In genomic region chr1:182292193-182292741, GRCh38 we compare ENCODE assay signal across 2 cellular contexts.
TF ChIP-seq lines count a peak whose summit lies in the region.

No MANE protein-coding gene starts in this region.

TF ChIP-seq in K562, 482 proteins besides CTCF, POLR2A, EP300 and RAD21 (continued from another document and continues in another):
- TF ChIP-seq ZNF318 (IDR thresholded peaks at IDR 0.05; ENCODE audit: borderline replicate concordance in 1 of 2, low read depth in 1 of 2) (no peak), ZFP36 (IDR thresholded peaks at IDR 0.05; ENCODE audit: low read depth, low read length, partially characterized antibody) (no peak), MNT (conservative IDR thresholded peaks at IDR 0.05) (peak; percentile 51 to 60; a peak in 1 of 4 replicates), PKNOX1 (IDR thresholded peaks at IDR 0.05) (peak; percentile 71), ZNF707 (CRISPR knock-in tag; conservative IDR thresholded peaks at IDR 0.05) (no peak), SREBF1 (IDR thresholded peaks at IDR 0.05; ENCODE audit: borderline replicate concordance, low read depth, low read length) (no peak), CBFA2T3 (IDR thresholded peaks at IDR 0.05) (no peak), ZNF197 (CRISPR knock-in tag; IDR thresholded peaks at IDR 0.05; ENCODE audit: low read depth) (peak; percentile 76; the same call in 1 of the 2 replicates), DMBX1 (CRISPR knock-in tag; IDR thresholded peaks at IDR 0.05; ENCODE audit: borderline replicate concordance) (peak; percentile 63), NBN (IDR thresholded peaks at IDR 0.05; ENCODE audit: low read depth) (no peak), HES1 (IDR thresholded peaks at IDR 0.05; ENCODE audit: low read depth) (no peak), XRCC3 (IDR thresholded peaks at IDR 0.05) (no peak), SIX5 (IDR thresholded peaks at IDR 0.05; ENCODE audit: borderline replicate concordance in 1 of 2, insufficient read depth in 1 of 2, low read depth in 1 of 2, low read length in 2 of 2) (no peak), ZNF445 (CRISPR knock-in tag; IDR thresholded peaks at IDR 0.05; ENCODE audit: low read depth) (no peak), E2F3 (CRISPR knock-in tag; IDR thresholded peaks at IDR 0.05) (no peak), ZNF699 (CRISPR knock-in tag; IDR thresholded peaks at IDR 0.05; ENCODE audit: insufficient replicate concordance) (no peak)

TF ChIP-seq in HepG2, 621 proteins besides CTCF, POLR2A, EP300 and RAD21 (continued from another document and continues in another):
- TF ChIP-seq ZNF280D (CRISPR knock-in tag; IDR thresholded peaks at IDR 0.05) (0 out of 2 replicates have a peak, but pooled peaks have one; percentile 34), AFF4 (CRISPR knock-in tag; IDR thresholded peaks at IDR 0.05) (peak; percentile 79), SAFB2 (CRISPR knock-in tag; IDR thresholded peaks at IDR 0.05; ENCODE audit: borderline replicate concordance, low read depth) (no peak), THAP8 (CRISPR knock-in tag; IDR thresholded peaks at IDR 0.05; ENCODE audit: borderline replicate concordance) (no peak), MIXL1 (CRISPR knock-in tag; IDR thresholded peaks at IDR 0.05) (no peak), ZFP36 (IDR thresholded peaks at IDR 0.05; ENCODE audit: borderline replicate concordance, low read depth, low read length, partially characterized antibody) (no peak), CREBL2 (CRISPR knock-in tag; IDR thresholded peaks at IDR 0.05; ENCODE audit: borderline replicate concordance) (no peak), KIAA2018 (CRISPR knock-in tag; IDR thresholded peaks at IDR 0.05; ENCODE audit: borderline replicate concordance) (no peak), ZNF777 (CRISPR knock-in tag; IDR thresholded peaks at IDR 0.05) (no peak), RERE (CRISPR knock-in tag; IDR thresholded peaks at IDR 0.05; ENCODE audit: low read depth) (no peak), ZBTB33 (CRISPR knock-in tag; IDR thresholded peaks at IDR 0.05) (no peak), ZNF530 (CRISPR knock-in tag; IDR thresholded peaks at IDR 0.05; ENCODE audit: low read depth) (no peak), ZNF670 (CRISPR knock-in tag; IDR thresholded peaks at IDR 0.05; ENCODE audit: borderline replicate concordance) (no peak), ZNF790 (CRISPR knock-in tag; IDR thresholded peaks at IDR 0.05; ENCODE audit: borderline replicate concordance) (no peak), CBX2 (IDR thresholded peaks at IDR 0.05; ENCODE audit: low read depth, low read length) (no peak), CBX2 (CRISPR knock-in tag; IDR thresholded peaks at IDR 0.05; ENCODE audit: low read depth) (no peak), BRCA1 (CRISPR knock-in tag; IDR thresholded peaks at IDR 0.05) (no peak), ETV5 (CRISPR knock-in tag; IDR thresholded peaks at IDR 0.05; ENCODE audit: borderline replicate concordance) (no peak), PHF8 (CRISPR knock-in tag; IDR thresholded peaks at IDR 0.05) (peak; percentile 21; the same call in 1 of the 2 replicates), SPEN (CRISPR knock-in tag; IDR thresholded peaks at IDR 0.05; ENCODE audit: low read depth) (no peak), TBP (CRISPR knock-in tag; IDR thresholded peaks at IDR 0.05) (no peak)
